22 cellular contexts compared by ENCODE assay signal in the genomic region with DNA sequence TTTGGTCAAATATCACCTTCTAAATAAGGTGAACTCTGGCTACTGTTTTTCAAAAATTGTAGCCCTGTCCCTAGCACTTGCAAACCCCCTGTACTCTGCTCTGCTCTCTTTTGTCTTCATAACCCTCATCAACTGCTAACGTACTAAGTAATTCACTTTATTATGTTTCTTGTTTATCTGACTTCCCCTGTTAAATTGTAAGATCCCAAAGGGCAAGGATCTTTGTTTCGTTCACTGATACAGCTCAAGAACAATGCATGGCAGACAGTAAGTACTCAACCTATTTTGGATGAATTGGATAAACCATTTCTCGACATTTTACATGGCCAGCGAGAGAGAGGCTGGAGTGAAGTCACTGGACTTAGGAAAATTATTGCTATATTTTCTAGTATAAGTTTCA.
"Had no signal": no experiment of that assay in that cellular context is flagged by ENCODE, and none has a peak within 500 bp of the region (broad histone marks: within the 10 kb centered on the region; RNA-seq: fewer than 3 reads in every experiment).

No MANE protein-coding gene starts in this region.

- H3K27ac ChIP-seq: adrenal gland, prostate gland, testis had no signal

- H3K9me3 ChIP-seq: prostate gland, testis had no signal

- H3K27me3 ChIP-seq: adrenal gland, dorsolateral prefrontal cortex, testis had no signal

- H3K4me3 ChIP-seq: adrenal gland, dorsolateral prefrontal cortex, prostate gland, testis had no signal

- FAIRE-seq: astrocyte, colon, kidney, small intestine had no signal

- ATAC-seq: activated CD4-positive, alpha-beta T cell treated with anti-CD3 and anti-CD28 coated beads for 36 hours; activated T-helper 17 cell treated with anti-CD3 and anti-CD28 coated beads, Interleukin-2, amount 50 U/mL, for 72 hours; effector memory CD8-positive, alpha-beta T cell; natural killer cell; stimulated activated effector memory CD8-positive, alpha-beta T cell treated with anti-CD3 and anti-CD28 coated beads, Interleukin-12 subunit alpha, Interleukin-12 subunit beta, amount 100 ng/mL, for 72 hours; stimulated activated naive CD8-positive, alpha-beta T cell treated with anti-CD3 and anti-CD28 coated beads, Interleukin-15, amount 100 ng/mL, for 72 hours had no signal

- DNase-seq: activated B cell treated with CpG ODN at 0.5 μM for 24 hours; activated CD4-positive, alpha-beta T cell treated with anti-CD3 and anti-CD28 coated beads for 36 hours; activated CD4-positive, alpha-beta T cell treated with anti-CD3 and anti-CD28 coated beads, Interleukin-2, amount 50 U/mL, for 4 hours; activated CD8-positive, alpha-beta memory T cell treated with anti-CD3 and anti-CD28 coated beads for 24 hours; activated CD8-positive, alpha-beta memory T cell treated with anti-CD3 and anti-CD28 coated beads, Interleukin-2, amount 50 U/mL, for 4 hours; activated T-cell treated with anti-CD3 and anti-CD28 coated beads, Interleukin-2, amount 50 U/mL, for 24 hours; adrenal gland; dorsolateral prefrontal cortex; effector memory CD8-positive, alpha-beta T cell; kidney; midbrain; natural killer cell; small intestine; stimulated activated CD4-positive, alpha-beta T cell treated with anti-CD3 and anti-CD28 coated beads, Interleukin-2, amount 100 ng/mL, for 24 hours; stimulated activated naive CD8-positive, alpha-beta T cell treated with anti-CD3 and anti-CD28 coated beads, Interleukin-15, amount 100 ng/mL, for 72 hours; T1000; testis had no signal

- H3K4me1 ChIP-seq: prostate gland, testis had no signal

- H3K36me3 ChIP-seq: adrenal gland, prostate gland had no signal
